In genomic region chr13:111965466-111966214, GRCh38 we compare ENCODE assay signal across 1 cellular context.
TF ChIP-seq lines count a peak whose summit lies in the region.

No MANE protein-coding gene starts in this region.

TF ChIP-seq in WTC11, 78 proteins besides CTCF, POLR2A, EP300 and RAD21 (continued from another document):
- TF ChIP-seq ATF2 (CRISPR knock-in tag; IDR thresholded peaks at IDR 0.05; ENCODE audit: borderline replicate concordance, low read depth) = no peak
- TF ChIP-seq ZNF121 (CRISPR knock-in tag; IDR thresholded peaks at IDR 0.05) = peak; percentile 30; the same call in 1 of the 2 replicates
